ENCODE assay signal across 22 cellular contexts in genomic region chr5:33041586-33041985, GRCh38.
"Had no signal": no experiment of that assay in that cellular context is flagged by ENCODE, and none has a peak within 500 bp of the region (broad histone marks: within the 10 kb centered on the region; RNA-seq: fewer than 3 reads in every experiment).

No MANE protein-coding gene starts in this region.

- H3K4me3 ChIP-seq: heart right ventricle, hepatocyte, left ventricle myocardium inferior, ovary, right atrium auricular region, right lobe of liver, skin epidermis, stomach, testis, thyroid gland, uterus had no signal

- H3K27ac ChIP-seq: heart right ventricle, hepatocyte, left ventricle myocardium inferior, neutrophil, ovary, right atrium auricular region, right lobe of liver, skin epidermis, stomach, testis, thyroid gland, uterus had no signal

- H3K79me2 ChIP-seq: hepatocyte had no signal

- H3K9me3 ChIP-seq: ovary, testis, thyroid gland, uterus had no signal

- ATAC-seq: heart right ventricle; naive thymus-derived CD8-positive, alpha-beta T cell; right lobe of liver; stimulated activated naive B cell treated with anti-CD40 and anti-IgM and Interleukin-4, amounts not matched to agents 10 μg/mL and 1 μg/mL and 100 μg/mL, for 72 hours; stimulated activated naive CD8-positive, alpha-beta T cell treated with anti-CD3 and anti-CD28 coated beads, Interleukin-15, Interleukin-2, amounts not matched to agents 100 U/mL and 50 U/mL, for 24 hours had no signal

- DNase-seq: heart right ventricle; islet precursor cell; left ventricle myocardium inferior; naive thymus-derived CD8-positive, alpha-beta T cell; occipital lobe; ovary; right lobe of liver; stimulated activated CD4-positive, alpha-beta T cell treated with anti-CD3 and anti-CD28 coated beads, Interleukin-12 subunit alpha, Interleukin-12 subunit beta, amount 100 ng/mL, for 4 hours; stimulated activated CD4-positive, alpha-beta T cell treated with anti-CD3 and anti-CD28 coated beads, Interleukin-15, amount 100 ng/mL, for 24 hours; stimulated activated CD4-positive, alpha-beta T cell treated with anti-CD3 and anti-CD28 coated beads, Interleukin-2, amount 100 ng/mL, for 24 hours; stimulated activated CD4-positive, alpha-beta T cell treated with anti-CD3 and anti-CD28 coated beads, Interleukin-4, amount 100 ng/mL, for 1 hour; stimulated activated naive B cell treated with anti-CD40 and anti-IgM and Interleukin-4, amounts not matched to agents 10 μg/mL and 1 μg/mL and 100 μg/mL, for 72 hours; stimulated activated naive CD8-positive, alpha-beta T cell treated with anti-CD3 and anti-CD28 coated beads, Interleukin-15, Interleukin-2, amounts not matched to agents 100 U/mL and 50 U/mL, for 24 hours; stomach; testis; thyroid gland; trophoblast cell; uterus had no signal

- H3K4me2 ChIP-seq: hepatocyte had no signal

- H3K27me3 ChIP-seq: heart right ventricle, hepatocyte, neutrophil, ovary, right atrium auricular region, right lobe of liver, stomach, testis, thyroid gland, uterus had no signal

- H3K4me1 ChIP-seq: heart right ventricle, left ventricle myocardium inferior, right atrium auricular region, right lobe of liver, stomach, testis, thyroid gland, uterus had no signal

- H3K36me3 ChIP-seq: heart right ventricle, left ventricle myocardium inferior, neutrophil, ovary, right atrium auricular region, right lobe of liver, stomach, thyroid gland, uterus had no signal
